1 cellular context compared by ENCODE assay signal in the genomic region with DNA sequence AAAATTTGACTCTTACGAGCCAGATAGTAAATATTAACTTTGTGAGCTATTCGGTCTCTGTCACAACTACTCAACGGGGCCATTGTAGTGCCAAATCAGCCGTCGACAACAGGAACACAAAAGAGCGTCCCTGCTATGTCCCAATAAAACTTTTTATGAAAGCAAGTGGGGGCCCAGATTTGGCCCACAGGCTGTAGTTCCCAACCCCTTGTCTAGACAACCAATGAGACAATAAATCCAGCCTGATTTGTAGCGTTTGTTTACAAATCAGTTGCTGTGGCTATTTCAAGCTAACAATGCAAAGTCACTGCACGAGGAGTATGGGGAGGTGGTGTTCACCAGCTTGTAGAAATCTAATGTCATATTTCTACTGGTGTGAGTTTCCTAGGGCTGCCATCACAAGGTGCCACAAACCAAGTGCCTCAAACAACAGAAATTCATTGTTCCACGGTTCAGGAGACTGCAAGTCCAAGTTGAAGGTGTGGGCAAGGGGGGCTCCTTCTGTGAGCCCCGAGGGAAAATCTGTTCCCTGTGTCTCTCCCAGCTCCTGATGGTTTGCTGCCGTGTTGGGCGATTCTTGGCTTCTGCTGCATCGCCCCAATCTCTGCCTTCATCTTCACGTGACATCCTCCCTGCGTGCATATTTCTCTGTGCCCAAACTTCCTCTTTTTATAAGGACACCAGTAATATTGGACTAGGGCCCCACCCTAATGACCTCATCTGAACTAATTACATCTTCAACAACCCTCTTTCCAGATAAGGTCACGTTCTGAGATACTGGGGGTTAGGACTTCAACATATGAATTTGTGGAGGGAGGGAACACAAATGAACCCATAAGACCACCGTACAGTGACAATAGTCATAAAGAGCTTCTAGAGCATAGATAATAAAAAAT.
TF ChIP-seq lines count a peak whose summit lies in the region.

No MANE protein-coding gene starts in this region.

TF ChIP-seq in K562, 482 proteins besides CTCF, POLR2A, EP300 and RAD21 (continued from another document and continues in another):
- TF ChIP-seq, protein P1, sequence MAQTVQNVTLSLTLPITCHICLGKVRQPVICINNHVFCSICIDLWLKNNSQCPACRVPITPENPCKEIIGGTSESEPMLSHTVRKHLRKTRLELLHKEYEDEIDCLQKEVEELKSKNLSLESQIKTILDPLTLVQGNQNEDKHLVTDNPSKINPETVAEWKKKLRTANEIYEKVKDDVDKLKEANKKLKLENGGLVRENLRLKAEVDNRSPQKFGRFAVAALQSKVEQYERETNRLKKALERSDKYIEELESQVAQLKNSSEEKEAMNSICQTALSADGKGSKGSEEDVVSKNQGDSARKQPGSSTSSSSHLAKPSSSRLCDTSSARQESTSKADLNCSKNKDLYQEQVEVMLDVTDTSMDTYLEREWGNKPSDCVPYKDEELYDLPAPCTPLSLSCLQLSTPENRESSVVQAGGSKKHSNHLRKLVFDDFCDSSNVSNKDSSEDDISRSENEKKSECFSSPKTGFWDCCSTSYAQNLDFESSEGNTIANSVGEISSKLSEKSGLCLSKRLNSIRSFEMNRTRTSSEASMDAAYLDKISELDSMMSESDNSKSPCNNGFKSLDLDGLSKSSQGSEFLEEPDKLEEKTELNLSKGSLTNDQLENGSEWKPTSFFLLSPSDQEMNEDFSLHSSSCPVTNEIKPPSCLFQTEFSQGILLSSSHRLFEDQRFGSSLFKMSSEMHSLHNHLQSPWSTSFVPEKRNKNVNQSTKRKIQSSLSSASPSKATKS (CRISPR knock-in tag; IDR thresholded peaks at IDR 0.05), result no peak
- TF ChIP-seq ZNF444 (CRISPR knock-in tag; IDR thresholded peaks at IDR 0.05) (no peak), SNIP1 (IDR thresholded peaks at IDR 0.05; ENCODE audit: low read depth) (no peak), E2F3 (CRISPR knock-in tag; IDR thresholded peaks at IDR 0.05) (no peak), ZNF134 (CRISPR knock-in tag; conservative IDR thresholded peaks at IDR 0.05) (no peak), TCF7L2 (IDR thresholded peaks at IDR 0.05; ENCODE audit: low read depth, low read length) (peak; percentile 22; the same call in 1 of the 2 replicates), SP2 (IDR thresholded peaks at IDR 0.05; ENCODE audit: extremely low read depth, low read depth, low read length, poor library complexity, severe bottlenecking) (no peak), IRF2 (CRISPR knock-in tag; IDR thresholded peaks at IDR 0.05) (no peak), PML (IDR thresholded peaks at IDR 0.05; ENCODE audit: low read length) (peak; percentile 36; the same call in 1 of the 2 replicates), TAF7 (tag; IDR thresholded peaks at IDR 0.05) (no peak), BCL6 (CRISPR knock-in tag; IDR thresholded peaks at IDR 0.05) (no peak), HIVEP1 (CRISPR knock-in tag; IDR thresholded peaks at IDR 0.05) (no peak), FOXA3 (CRISPR knock-in tag; conservative IDR thresholded peaks at IDR 0.05 in 1 of 2, IDR thresholded peaks at IDR 0.05 in 1 of 2) (0 out of 4 replicates have a peak, but pooled peaks of 1 of the 2 experiments have one; percentile 23), ARID1B (IDR thresholded peaks at IDR 0.05) (peak; percentile 81), NEUROD1 (IDR thresholded peaks at IDR 0.05; ENCODE audit: borderline replicate concordance, low read depth, low read length, partially characterized antibody) (no peak), FOXA1 (IDR thresholded peaks at IDR 0.05; ENCODE audit: borderline replicate concordance) (no peak), KDM2B (CRISPR knock-in tag; IDR thresholded peaks at IDR 0.05) (no peak), CEBPB (tag; IDR thresholded peaks at IDR 0.05) (no peak), ZNF507 (tag; conservative IDR thresholded peaks at IDR 0.05) (no peak), ZNF316 (IDR thresholded peaks at IDR 0.05) (no peak), PTBP1 (IDR thresholded peaks at IDR 0.05; ENCODE audit: low read depth, low read length) (no peak), GTF2F1 (IDR thresholded peaks at IDR 0.05; ENCODE audit: low read depth, low read length) (no peak), SP1 (CRISPR knock-in tag; IDR thresholded peaks at IDR 0.05) (peak; percentile 44; the same call in 1 of the 2 replicates), PTTG1 (tag; IDR thresholded peaks at IDR 0.05; ENCODE audit: low read depth) (no peak), PHB2 (IDR thresholded peaks at IDR 0.05; ENCODE audit: low read depth) (no peak), NR1H2 (CRISPR knock-in tag; IDR thresholded peaks at IDR 0.05) (no peak), KDM5B (IDR thresholded peaks at IDR 0.05; ENCODE audit: insufficient replicate concordance, low read depth, low read length) (no peak), NFIX (CRISPR knock-in tag; IDR thresholded peaks at IDR 0.05; ENCODE audit: low read depth) (no peak)
- TF ChIP-seq, protein P2, sequence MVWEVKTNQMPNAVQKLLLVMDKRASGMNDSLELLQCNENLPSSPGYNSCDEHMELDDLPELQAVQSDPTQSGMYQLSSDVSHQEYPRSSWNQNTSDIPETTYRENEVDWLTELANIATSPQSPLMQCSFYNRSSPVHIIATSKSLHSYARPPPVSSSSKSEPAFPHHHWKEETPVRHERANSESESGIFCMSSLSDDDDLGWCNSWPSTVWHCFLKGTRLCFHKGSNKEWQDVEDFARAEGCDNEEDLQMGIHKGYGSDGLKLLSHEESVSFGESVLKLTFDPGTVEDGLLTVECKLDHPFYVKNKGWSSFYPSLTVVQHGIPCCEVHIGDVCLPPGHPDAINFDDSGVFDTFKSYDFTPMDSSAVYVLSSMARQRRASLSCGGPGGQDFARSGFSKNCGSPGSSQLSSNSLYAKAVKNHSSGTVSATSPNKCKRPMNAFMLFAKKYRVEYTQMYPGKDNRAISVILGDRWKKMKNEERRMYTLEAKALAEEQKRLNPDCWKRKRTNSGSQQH (CRISPR knock-in tag; IDR thresholded peaks at IDR 0.05), result no peak
- TF ChIP-seq, protein P3, sequence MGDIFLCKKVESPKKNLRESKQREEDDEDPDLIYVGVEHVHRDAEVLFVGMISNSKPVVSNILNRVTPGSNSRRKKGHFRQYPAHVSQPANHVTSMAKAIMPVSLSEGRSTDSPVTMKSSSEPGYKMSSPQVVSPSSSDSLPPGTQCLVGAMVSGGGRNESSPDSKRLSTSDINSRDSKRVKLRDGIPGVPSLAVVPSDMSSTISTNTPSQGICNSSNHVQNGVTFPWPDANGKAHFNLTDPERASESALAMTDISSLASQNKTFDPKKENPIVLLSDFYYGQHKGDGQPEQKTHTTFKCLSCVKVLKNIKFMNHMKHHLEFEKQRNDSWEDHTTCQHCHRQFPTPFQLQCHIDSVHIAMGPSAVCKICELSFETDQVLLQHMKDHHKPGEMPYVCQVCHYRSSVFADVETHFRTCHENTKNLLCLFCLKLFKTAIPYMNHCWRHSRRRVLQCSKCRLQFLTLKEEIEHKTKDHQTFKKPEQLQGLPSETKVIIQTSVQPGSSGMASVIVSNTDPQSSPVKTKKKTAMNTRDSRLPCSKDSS (IDR thresholded peaks at IDR 0.05; ENCODE audit: low read depth, partially characterized antibody), result no peak
- TF ChIP-seq, protein P4, sequence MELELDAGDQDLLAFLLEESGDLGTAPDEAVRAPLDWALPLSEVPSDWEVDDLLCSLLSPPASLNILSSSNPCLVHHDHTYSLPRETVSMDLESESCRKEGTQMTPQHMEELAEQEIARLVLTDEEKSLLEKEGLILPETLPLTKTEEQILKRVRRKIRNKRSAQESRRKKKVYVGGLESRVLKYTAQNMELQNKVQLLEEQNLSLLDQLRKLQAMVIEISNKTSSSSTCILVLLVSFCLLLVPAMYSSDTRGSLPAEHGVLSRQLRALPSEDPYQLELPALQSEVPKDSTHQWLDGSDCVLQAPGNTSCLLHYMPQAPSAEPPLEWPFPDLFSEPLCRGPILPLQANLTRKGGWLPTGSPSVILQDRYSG (tag; conservative IDR thresholded peaks at IDR 0.05; ENCODE audit: low read depth), result no peak
- TF ChIP-seq, protein P5, sequence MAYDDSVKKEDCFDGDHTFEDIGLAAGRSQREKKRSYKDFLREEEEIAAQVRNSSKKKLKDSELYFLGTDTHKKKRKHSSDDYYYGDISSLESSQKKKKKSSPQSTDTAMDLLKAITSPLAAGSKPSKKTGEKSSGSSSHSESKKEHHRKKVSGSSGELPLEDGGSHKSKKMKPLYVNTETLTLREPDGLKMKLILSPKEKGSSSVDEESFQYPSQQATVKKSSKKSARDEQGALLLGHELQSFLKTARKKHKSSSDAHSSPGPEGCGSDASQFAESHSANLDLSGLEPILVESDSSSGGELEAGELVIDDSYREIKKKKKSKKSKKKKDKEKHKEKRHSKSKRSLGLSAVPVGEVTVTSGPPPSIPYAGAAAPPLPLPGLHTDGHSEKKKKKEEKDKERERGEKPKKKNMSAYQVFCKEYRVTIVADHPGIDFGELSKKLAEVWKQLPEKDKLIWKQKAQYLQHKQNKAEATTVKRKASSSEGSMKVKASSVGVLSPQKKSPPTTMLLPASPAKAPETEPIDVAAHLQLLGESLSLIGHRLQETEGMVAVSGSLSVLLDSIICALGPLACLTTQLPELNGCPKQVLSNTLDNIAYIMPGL (CRISPR knock-in tag; IDR thresholded peaks at IDR 0.05), result no peak
- TF ChIP-seq, protein P6, sequence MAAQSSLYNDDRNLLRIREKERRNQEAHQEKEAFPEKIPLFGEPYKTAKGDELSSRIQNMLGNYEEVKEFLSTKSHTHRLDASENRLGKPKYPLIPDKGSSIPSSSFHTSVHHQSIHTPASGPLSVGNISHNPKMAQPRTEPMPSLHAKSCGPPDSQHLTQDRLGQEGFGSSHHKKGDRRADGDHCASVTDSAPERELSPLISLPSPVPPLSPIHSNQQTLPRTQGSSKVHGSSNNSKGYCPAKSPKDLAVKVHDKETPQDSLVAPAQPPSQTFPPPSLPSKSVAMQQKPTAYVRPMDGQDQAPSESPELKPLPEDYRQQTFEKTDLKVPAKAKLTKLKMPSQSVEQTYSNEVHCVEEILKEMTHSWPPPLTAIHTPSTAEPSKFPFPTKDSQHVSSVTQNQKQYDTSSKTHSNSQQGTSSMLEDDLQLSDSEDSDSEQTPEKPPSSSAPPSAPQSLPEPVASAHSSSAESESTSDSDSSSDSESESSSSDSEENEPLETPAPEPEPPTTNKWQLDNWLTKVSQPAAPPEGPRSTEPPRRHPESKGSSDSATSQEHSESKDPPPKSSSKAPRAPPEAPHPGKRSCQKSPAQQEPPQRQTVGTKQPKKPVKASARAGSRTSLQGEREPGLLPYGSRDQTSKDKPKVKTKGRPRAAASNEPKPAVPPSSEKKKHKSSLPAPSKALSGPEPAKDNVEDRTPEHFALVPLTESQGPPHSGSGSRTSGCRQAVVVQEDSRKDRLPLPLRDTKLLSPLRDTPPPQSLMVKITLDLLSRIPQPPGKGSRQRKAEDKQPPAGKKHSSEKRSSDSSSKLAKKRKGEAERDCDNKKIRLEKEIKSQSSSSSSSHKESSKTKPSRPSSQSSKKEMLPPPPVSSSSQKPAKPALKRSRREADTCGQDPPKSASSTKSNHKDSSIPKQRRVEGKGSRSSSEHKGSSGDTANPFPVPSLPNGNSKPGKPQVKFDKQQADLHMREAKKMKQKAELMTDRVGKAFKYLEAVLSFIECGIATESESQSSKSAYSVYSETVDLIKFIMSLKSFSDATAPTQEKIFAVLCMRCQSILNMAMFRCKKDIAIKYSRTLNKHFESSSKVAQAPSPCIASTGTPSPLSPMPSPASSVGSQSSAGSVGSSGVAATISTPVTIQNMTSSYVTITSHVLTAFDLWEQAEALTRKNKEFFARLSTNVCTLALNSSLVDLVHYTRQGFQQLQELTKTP (IDR thresholded peaks at IDR 0.05; ENCODE audit: low read depth in 1 of 2, partially characterized antibody in 2 of 2), result peak in 1 of 2 experiments; percentile 88
- TF ChIP-seq, protein P7, sequence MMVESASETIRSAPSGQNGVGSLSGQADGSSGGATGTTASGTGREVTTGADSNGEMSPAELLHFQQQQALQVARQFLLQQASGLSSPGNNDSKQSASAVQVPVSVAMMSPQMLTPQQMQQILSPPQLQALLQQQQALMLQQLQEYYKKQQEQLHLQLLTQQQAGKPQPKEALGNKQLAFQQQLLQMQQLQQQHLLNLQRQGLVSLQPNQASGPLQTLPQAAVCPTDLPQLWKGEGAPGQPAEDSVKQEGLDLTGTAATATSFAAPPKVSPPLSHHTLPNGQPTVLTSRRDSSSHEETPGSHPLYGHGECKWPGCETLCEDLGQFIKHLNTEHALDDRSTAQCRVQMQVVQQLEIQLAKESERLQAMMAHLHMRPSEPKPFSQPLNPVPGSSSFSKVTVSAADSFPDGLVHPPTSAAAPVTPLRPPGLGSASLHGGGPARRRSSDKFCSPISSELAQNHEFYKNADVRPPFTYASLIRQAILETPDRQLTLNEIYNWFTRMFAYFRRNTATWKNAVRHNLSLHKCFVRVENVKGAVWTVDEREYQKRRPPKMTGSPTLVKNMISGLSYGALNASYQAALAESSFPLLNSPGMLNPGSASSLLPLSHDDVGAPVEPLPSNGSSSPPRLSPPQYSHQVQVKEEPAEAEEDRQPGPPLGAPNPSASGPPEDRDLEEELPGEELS (CRISPR knock-in tag; IDR thresholded peaks at IDR 0.05; ENCODE audit: borderline replicate concordance), result no peak
- TF ChIP-seq, protein P8, sequence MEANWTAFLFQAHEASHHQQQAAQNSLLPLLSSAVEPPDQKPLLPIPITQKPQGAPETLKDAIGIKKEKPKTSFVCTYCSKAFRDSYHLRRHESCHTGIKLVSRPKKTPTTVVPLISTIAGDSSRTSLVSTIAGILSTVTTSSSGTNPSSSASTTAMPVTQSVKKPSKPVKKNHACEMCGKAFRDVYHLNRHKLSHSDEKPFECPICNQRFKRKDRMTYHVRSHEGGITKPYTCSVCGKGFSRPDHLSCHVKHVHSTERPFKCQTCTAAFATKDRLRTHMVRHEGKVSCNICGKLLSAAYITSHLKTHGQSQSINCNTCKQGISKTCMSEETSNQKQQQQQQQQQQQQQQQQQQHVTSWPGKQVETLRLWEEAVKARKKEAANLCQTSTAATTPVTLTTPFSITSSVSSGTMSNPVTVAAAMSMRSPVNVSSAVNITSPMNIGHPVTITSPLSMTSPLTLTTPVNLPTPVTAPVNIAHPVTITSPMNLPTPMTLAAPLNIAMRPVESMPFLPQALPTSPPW (CRISPR knock-in tag; IDR thresholded peaks at IDR 0.05), result peak; percentile 60
- TF ChIP-seq, protein P9, sequence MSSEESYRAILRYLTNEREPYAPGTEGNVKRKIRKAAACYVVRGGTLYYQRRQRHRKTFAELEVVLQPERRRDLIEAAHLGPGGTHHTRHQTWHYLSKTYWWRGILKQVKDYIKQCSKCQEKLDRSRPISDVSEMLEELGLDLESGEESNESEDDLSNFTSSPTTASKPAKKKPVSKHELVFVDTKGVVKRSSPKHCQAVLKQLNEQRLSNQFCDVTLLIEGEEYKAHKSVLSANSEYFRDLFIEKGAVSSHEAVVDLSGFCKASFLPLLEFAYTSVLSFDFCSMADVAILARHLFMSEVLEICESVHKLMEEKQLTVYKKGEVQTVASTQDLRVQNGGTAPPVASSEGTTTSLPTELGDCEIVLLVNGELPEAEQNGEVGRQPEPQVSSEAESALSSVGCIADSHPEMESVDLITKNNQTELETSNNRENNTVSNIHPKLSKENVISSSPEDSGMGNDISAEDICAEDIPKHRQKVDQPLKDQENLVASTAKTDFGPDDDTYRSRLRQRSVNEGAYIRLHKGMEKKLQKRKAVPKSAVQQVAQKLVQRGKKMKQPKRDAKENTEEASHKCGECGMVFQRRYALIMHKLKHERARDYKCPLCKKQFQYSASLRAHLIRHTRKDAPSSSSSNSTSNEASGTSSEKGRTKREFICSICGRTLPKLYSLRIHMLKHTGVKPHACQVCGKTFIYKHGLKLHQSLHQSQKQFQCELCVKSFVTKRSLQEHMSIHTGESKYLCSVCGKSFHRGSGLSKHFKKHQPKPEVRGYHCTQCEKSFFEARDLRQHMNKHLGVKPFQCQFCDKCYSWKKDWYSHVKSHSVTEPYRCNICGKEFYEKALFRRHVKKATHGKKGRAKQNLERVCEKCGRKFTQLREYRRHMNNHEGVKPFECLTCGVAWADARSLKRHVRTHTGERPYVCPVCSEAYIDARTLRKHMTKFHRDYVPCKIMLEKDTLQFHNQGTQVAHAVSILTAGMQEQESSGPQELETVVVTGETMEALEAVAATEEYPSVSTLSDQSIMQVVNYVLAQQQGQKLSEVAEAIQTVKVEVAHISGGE (CRISPR knock-in tag; IDR thresholded peaks at IDR 0.05), result no peak
